In genomic region chr11:126791446-126791845, GRCh38 we compare ENCODE assay signal across 26 cellular contexts.
A peak's percentile ranks its signal among the peaks of the same experiment; 100 is the strongest.
DNase-seq lines count a peak whose midpoint lies in the region; ATAC-seq and TF ChIP-seq lines count a peak whose summit lies in the region.
"Had no signal": no experiment of that assay in that cellular context is flagged by ENCODE, and none has a peak within 500 bp of the region (broad histone marks: within the 10 kb centered on the region; RNA-seq: fewer than 3 reads in every experiment).

No MANE protein-coding gene starts in this region.

- POLR2A ChIA-PET in SK-N-SH (lab: Yijun Ruan, JAX) = no interaction called here

- H3K27ac ChIP-seq in SK-N-SH (ENCODE audit: low read depth in 2 of 2, low read length in 1 of 2) = peak overlapping the region in 1 of 2 experiments; percentile 60; a peak in 2 of 4 replicates
- peak overlapping the region; percentile 1 for H3K27ac ChIP-seq in angular gyrus (ENCODE audit: low read depth, low read length)
- H3K27ac ChIP-seq in substantia nigra (ENCODE audit: low read depth, low read length, poor library complexity, severe bottlenecking) = peak overlapping the region; percentile 35
- H3K27ac ChIP-seq in suprapubic skin = no peak overlapping the region
- H3K27ac ChIP-seq: 22Rv1, body of pancreas, heart left ventricle, neutrophil, psoas muscle, vagina, VCaP had no signal

- no peak for TF ChIP-seq RAD21 in SK-N-SH (IDR thresholded peaks at IDR 0.05; ENCODE audit: low read length)

- no peak for DNase-seq in SK-N-SH
- DNase-seq in foreskin fibroblast = no peak
- DNase-seq in substantia nigra (lab: John Stamatoyannopoulos, UW) = peak in 1 of 49 donors; percentile 5
- no peak for DNase-seq in ureter (ENCODE audit: low spot score)
- DNase-seq in suprapubic skin (ENCODE audit: low spot score in 2 of 2) = no peak
- DNase-seq: activated CD4-positive, alpha-beta T cell treated with anti-CD3 and anti-CD28 coated beads, Interleukin-2, amount 10 ng/mL, durations not matched to agents 24 days and 14 days; activated gamma-delta T cell; activated naive CD8-positive, alpha-beta T cell treated with anti-CD3 and anti-CD28 coated beads, Interleukin-2, amount 10 ng/mL, durations not matched to agents 7 days and 5 days; activated T-cell treated with anti-CD3 and anti-CD28 coated beads, Interleukin-2, amount 50 U/mL, for 24 hours; AML-193; body of pancreas; GDM1; heart left ventricle; Kasumi-1; MV-4-11; NCI-H146; NCI-H510A; psoas muscle; stimulated activated naive CD4-positive, alpha-beta T cell had no signal

- 68% methylated on average over 3 of the region's 3 CpGs for WGBS in SK-N-SH (ENCODE audit: low lambda C conversion rate)
- WGBS in suprapubic skin = 69% methylated on average over 3 of the region's 3 CpGs

- H3K4me2 ChIP-seq in SK-N-SH = no peak overlapping the region

- no peak overlapping the region; the same call in 1 of the 2 replicates for H3K9ac ChIP-seq in SK-N-SH

- CTCF ChIA-PET in SK-N-SH (lab: Yijun Ruan, JAX) = interaction anchor here (0.7 to 1.7 kb wide), 3 partner anchors 9 to 89 kb away, joined by 3 to 5 read pairs (median 3); no protein-coding TSS in a partner anchor

- H3K9me2 ChIP-seq in SK-N-SH = no peaks in the 10 kb centered on the region

- no peak for ATAC-seq in SK-N-SH treated with all-trans-retinoic acid at 6 μM for 48 hours
- ATAC-seq in HG03045 (IDR thresholded peaks at IDR 0.05; ENCODE audit: unreplicated experiment) = no peak
- ATAC-seq: body of pancreas had no signal

- peaks cover 3% of the 10 kb centered on the region for H3F3A ChIP-seq in SK-N-SH (replicated peaks; ENCODE audit: insufficient read depth)

- H3K4me3 ChIP-seq in SK-N-SH (ENCODE audit: low read depth in 2 of 2, low read length in 1 of 2) = no peak overlapping the region
- no peak overlapping the region for H3K4me3 ChIP-seq in foreskin fibroblast (ENCODE audit: low read depth in 1 of 2, low read length in 2 of 2)
- no peak overlapping the region for H3K4me3 ChIP-seq in suprapubic skin
- H3K4me3 ChIP-seq: body of pancreas, heart left ventricle, psoas muscle, vagina had no signal

- H4K20me1 ChIP-seq in SK-N-SH (ENCODE audit: insufficient read depth) = no peaks in the 10 kb centered on the region

- no peak for TF ChIP-seq POLR2A in suprapubic skin (IDR thresholded peaks at IDR 0.05)

- H3K4me1 ChIP-seq in SK-N-SH (ENCODE audit: control insufficient read depth in 1 of 2, insufficient read depth in 2 of 2, low read depth in 1 of 2, low read length in 1 of 2) = peaks cover 0 to 7% of the 10 kb centered on the region in 2 experiments; a peak in 1 of 4 replicates
- no peaks in the 10 kb centered on the region for H3K4me1 ChIP-seq in suprapubic skin
- H3K4me1 ChIP-seq: body of pancreas, heart left ventricle, psoas muscle, vagina had no signal

- no peaks in the 10 kb centered on the region for H3K9me3 ChIP-seq in SK-N-SH
- no peaks in the 10 kb centered on the region for H3K9me3 ChIP-seq in suprapubic skin
- H3K9me3 ChIP-seq: body of pancreas, heart left ventricle, neutrophil, psoas muscle, vagina had no signal

- H2AFZ ChIP-seq in SK-N-SH (ENCODE audit: low read depth) = no peak overlapping the region

- no peaks in the 10 kb centered on the region for H3K79me2 ChIP-seq in SK-N-SH (ENCODE audit: insufficient read depth)

- TF ChIP-seq EP300 in SK-N-SH (IDR thresholded peaks at IDR 0.05; ENCODE audit: borderline replicate concordance in 1 of 2, low read depth in 1 of 2, low read length in 1 of 2) = no peak
- no peak for TF ChIP-seq EP300 in suprapubic skin (IDR thresholded peaks at IDR 0.05)

- H3K36me3 ChIP-seq in SK-N-SH (replicated peaks in 1 of 2; ENCODE audit: control insufficient read depth in 1 of 2, insufficient read depth in 2 of 2, low read length in 1 of 2) = no peaks in the 10 kb centered on the region
- H3K36me3 ChIP-seq in suprapubic skin = no peaks in the 10 kb centered on the region
- H3K36me3 ChIP-seq: heart left ventricle, neutrophil, vagina had no signal

- TF ChIP-seq CTCF in SK-N-SH (IDR thresholded peaks at IDR 0.05) (0 out of 2 replicates have a peak, but pooled peaks have one; percentile 19), foreskin fibroblast (IDR thresholded peaks at IDR 0.05; ENCODE audit: low read depth, low read length) (peak; percentile 6), suprapubic skin (IDR thresholded peaks at IDR 0.05) (no peak)

- H3K27me3 ChIP-seq in SK-N-SH (ENCODE audit: insufficient read depth) = no peaks in the 10 kb centered on the region
- H3K27me3 ChIP-seq in suprapubic skin = no peaks in the 10 kb centered on the region
- H3K27me3 ChIP-seq: body of pancreas, neutrophil, vagina had no signal

TF ChIP-seq in SK-N-SH, 30 proteins besides CTCF, POLR2A, EP300 and RAD21:
- no peak for TF ChIP-seq USF1 (IDR thresholded peaks at IDR 0.05; ENCODE audit: borderline replicate concordance, low read depth)
- TF ChIP-seq JUND (IDR thresholded peaks at IDR 0.05) = no peak
- no peak for TF ChIP-seq GABPA (IDR thresholded peaks at IDR 0.05; ENCODE audit: low read depth)
- TF ChIP-seq MXI1 (IDR thresholded peaks at IDR 0.05; ENCODE audit: low read depth, low read length) = no peak
- TF ChIP-seq FOSL2 (IDR thresholded peaks at IDR 0.05; ENCODE audit: borderline replicate concordance, low read depth) = no peak
- no peak for TF ChIP-seq GATA2 (CRISPR knock-in tag; IDR thresholded peaks at IDR 0.05)
TF ChIP-seq in SK-N-SH: peak in this region for 0.

TF ChIP-seq in SK-N-SH treated with all-trans-retinoic acid at 6 μM for 48 hours, 23 proteins besides CTCF, POLR2A, EP300 and RAD21:
- no peak for TF ChIP-seq ZNF565 (CRISPR knock-in tag; conservative IDR thresholded peaks at IDR 0.05; ENCODE audit: low read depth)
- no peak for TF ChIP-seq BACH2 (CRISPR knock-in tag; IDR thresholded peaks at IDR 0.05; ENCODE audit: borderline replicate concordance)
- TF ChIP-seq ISL1 (CRISPR knock-in tag; IDR thresholded peaks at IDR 0.05) = no peak
- no peak for TF ChIP-seq SNAI2 (CRISPR knock-in tag; IDR thresholded peaks at IDR 0.05)
- no peak for TF ChIP-seq PPARA (CRISPR knock-in tag; IDR thresholded peaks at IDR 0.05; ENCODE audit: borderline replicate concordance)
- TF ChIP-seq ZNF70 (CRISPR knock-in tag; IDR thresholded peaks at IDR 0.05) = no peak
- no peak for TF ChIP-seq TOX (CRISPR knock-in tag; IDR thresholded peaks at IDR 0.05; ENCODE audit: borderline replicate concordance)
- no peak for TF ChIP-seq TCF4 (CRISPR knock-in tag; IDR thresholded peaks at IDR 0.05; ENCODE audit: borderline replicate concordance)
- no peak for TF ChIP-seq ZFP3 (CRISPR knock-in tag; IDR thresholded peaks at IDR 0.05)
- no peak for TF ChIP-seq ZNF8 (CRISPR knock-in tag; IDR thresholded peaks at IDR 0.05)
- TF ChIP-seq RARB (CRISPR knock-in tag; IDR thresholded peaks at IDR 0.05) = no peak
- TF ChIP-seq PATZ1 (CRISPR knock-in tag; IDR thresholded peaks at IDR 0.05; ENCODE audit: borderline replicate concordance) = no peak
- no peak for TF ChIP-seq GLIS3 (CRISPR knock-in tag; IDR thresholded peaks at IDR 0.05)
- no peak for TF ChIP-seq ZFP30 (CRISPR knock-in tag; IDR thresholded peaks at IDR 0.05)
- no peak for TF ChIP-seq POU6F1 (CRISPR knock-in tag; IDR thresholded peaks at IDR 0.05; ENCODE audit: borderline replicate concordance, low read depth)
- no peak for TF ChIP-seq CSRNP3 (CRISPR knock-in tag; IDR thresholded peaks at IDR 0.05)
- no peak for TF ChIP-seq ESRRG (CRISPR knock-in tag; IDR thresholded peaks at IDR 0.05)

Comparison
In these comparisons a context has a peak if more than half of its experiments do, and no peak if none do; other contexts are left out.
1. CTCF ChIP-seq: peak in SK-N-SH (single experiment) and foreskin fibroblast (single experiment); none in suprapubic skin (0 of 2).